Comparison of ENCODE assay signal across 7 cellular contexts in the genomic region with DNA sequence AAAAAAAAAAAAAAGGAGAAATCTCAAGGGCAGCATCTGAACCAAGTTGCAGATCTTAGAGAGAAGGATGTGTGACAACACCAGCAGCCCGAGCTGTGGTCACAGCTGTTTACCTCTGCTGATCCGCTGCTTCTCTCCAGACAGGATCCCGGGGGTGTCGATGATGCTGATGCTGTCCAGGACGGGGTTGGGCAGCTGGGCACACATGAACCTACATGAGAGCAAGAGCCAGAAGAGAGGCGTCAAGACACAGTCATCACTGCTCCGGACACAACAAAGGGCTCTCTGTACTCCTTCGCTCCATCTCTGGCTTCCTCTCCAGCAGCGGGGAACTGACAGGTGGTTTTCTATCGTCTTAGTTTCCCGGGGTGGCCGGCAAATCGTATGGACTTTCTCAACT. TPM values are rescaled to one million over a fixed set of nuclear protein-coding genes. Genes with fewer than 3 reads are reported as not detected.
DNase-seq lines count a peak whose midpoint lies in the region; ATAC-seq and TF ChIP-seq lines count a peak whose summit lies in the region.
"Had no signal": no experiment of that assay in that cellular context is flagged by ENCODE, and none has a peak within 500 bp of the region (broad histone marks: within the 10 kb centered on the region; RNA-seq: fewer than 3 reads in every experiment).

No MANE protein-coding gene starts in this region.

- TF ChIP-seq CTCF in left ventricle myocardium inferior (IDR thresholded peaks at IDR 0.05; ENCODE audit: borderline replicate concordance), result no peak
- no peak for TF ChIP-seq CTCF in tibial artery (IDR thresholded peaks at IDR 0.05)

- peaks cover 5% of the 10 kb centered on the region for H3K36me3 Mint-ChIP-seq in activated naive CD4-positive, alpha-beta T cell treated with anti-CD3 and anti-CD28 coated beads, Interleukin-2, amount 50 U/mL, for 24 hours

- intact Hi-C loops in left ventricle myocardium inferior (cut with micrococcal nuclease) (no loop called here), tibial artery (cut with DNase I; ENCODE audit: low total_unique reads) (no loop called here)

- DNase-seq in activated naive CD4-positive, alpha-beta T cell treated with Interleukin-2 at 50 U/mL for 16 hours, result no peak
- DNase-seq in left ventricle myocardium inferior, result no peak
- no peak for DNase-seq in tibial artery
- DNase-seq in 8988T, result no peak

- H3K9me3 ChIP-seq in left ventricle myocardium inferior (replicated peaks), result no peaks in the 10 kb centered on the region
- H3K9me3 ChIP-seq in tibial artery, result no peaks in the 10 kb centered on the region

- ATAC-seq in HG03354 (IDR thresholded peaks at IDR 0.05; ENCODE audit: poor library complexity, severe bottlenecking, unreplicated experiment), result no peak

- no peaks in the 10 kb centered on the region for H3K27me3 Mint-ChIP-seq in activated naive CD4-positive, alpha-beta T cell treated with anti-CD3 and anti-CD28 coated beads, Interleukin-2, amount 50 U/mL, for 24 hours

- no peaks in the 10 kb centered on the region for H3K9me3 Mint-ChIP-seq in activated naive CD4-positive, alpha-beta T cell treated with anti-CD3 and anti-CD28 coated beads, Interleukin-2, amount 50 U/mL, for 24 hours

- peak overlapping the region; percentile 94 for H3K27ac ChIP-seq in left ventricle myocardium inferior (replicated peaks)
- H3K27ac ChIP-seq in tibial artery, result peak overlapping the region; percentile 81 to 97
- H3K27ac ChIP-seq: C4-2B had no signal

- peaks cover 97% of the 10 kb centered on the region for H3K4me1 ChIP-seq in left ventricle myocardium inferior
- H3K4me1 ChIP-seq in tibial artery, result peaks cover 7 to 81% (median 73%) of the 10 kb centered on the region in 4 donors

- H3K27me3 ChIP-seq in left ventricle myocardium inferior (ENCODE audit: low read depth) (no peaks in the 10 kb centered on the region), tibial artery (no peaks in the 10 kb centered on the region)

- H3K27ac Mint-ChIP-seq in activated naive CD4-positive, alpha-beta T cell treated with anti-CD3 and anti-CD28 coated beads, Interleukin-2, amount 50 U/mL, for 24 hours, result peak overlapping the region; percentile 88

- H3K4me3 Mint-ChIP-seq in activated naive CD4-positive, alpha-beta T cell treated with anti-CD3 and anti-CD28 coated beads, Interleukin-2, amount 50 U/mL, for 24 hours, result peak overlapping the region; percentile 98

- peak overlapping the region; percentile 94 for H3K4me3 ChIP-seq in left ventricle myocardium inferior
- peak overlapping the region in 1 of 2 donors; percentile 71 for H3K4me3 ChIP-seq in tibial artery

- peaks cover 77% of the 10 kb centered on the region for H3K4me1 Mint-ChIP-seq in activated naive CD4-positive, alpha-beta T cell treated with anti-CD3 and anti-CD28 coated beads, Interleukin-2, amount 50 U/mL, for 24 hours

- H3K36me3 ChIP-seq in left ventricle myocardium inferior (peaks cover 42% of the 10 kb centered on the region), tibial artery (peaks cover 13 to 42% (median 26%) of the 10 kb centered on the region in 3 donors)

RNA-seq across cellular contexts. Expression of a gene that starts 4.1 kb away (rescaled TPM):
- total RNA-seq in left ventricle myocardium inferior, result 40.3 TPM

RNA-seq across cellular contexts. Expression of a gene that starts 29.9 kb away (rescaled TPM):
- 1.1 TPM for total RNA-seq in left ventricle myocardium inferior

RNA-seq across cellular contexts. Expression of a gene that starts 42.7 kb away (rescaled TPM):
- total RNA-seq in left ventricle myocardium inferior, result 13.1 TPM

RNA-seq across cellular contexts. Expression of a gene that starts 50.2 kb away (rescaled TPM):
- total RNA-seq in left ventricle myocardium inferior, result 22.5 TPM
